8 cellular contexts compared by ENCODE assay signal in the genomic region with DNA sequence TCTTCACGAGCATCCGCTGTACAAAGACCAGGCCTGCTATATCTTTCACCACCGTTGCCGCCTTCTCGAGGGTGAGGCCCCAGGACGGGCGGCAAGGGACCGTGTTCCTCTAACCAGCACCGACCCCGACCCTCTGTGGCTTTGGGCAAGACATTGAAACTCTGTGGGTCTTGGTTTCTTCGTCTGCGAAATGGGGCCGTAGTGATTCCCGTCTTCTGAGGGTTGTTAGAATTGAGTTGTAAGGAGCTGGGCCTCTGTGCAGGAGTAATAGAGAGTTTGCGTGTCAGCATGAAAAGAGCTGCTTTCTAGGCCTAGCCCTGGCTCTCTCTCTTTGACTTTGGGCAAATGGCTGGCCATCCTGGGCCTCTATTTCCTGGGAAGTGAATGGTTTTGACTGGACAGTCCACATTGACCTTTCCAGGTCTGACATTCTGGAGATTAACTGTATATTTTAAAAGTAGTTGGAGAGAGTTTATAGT. TPM values are rescaled to one million over a fixed set of nuclear protein-coding genes. Genes with fewer than 3 reads are reported as not detected.
DNase-seq lines count a peak whose midpoint lies in the region; ATAC-seq, FAIRE-seq and TF ChIP-seq lines count a peak whose summit lies in the region.

No MANE protein-coding gene starts in this region.

- in situ Hi-C loops in ACHN (cut with HindIII; ENCODE audit: low pct_ligation_motif_present, low pct_unique_long_range_greater_than_20kb, low sequenced_read_pairs), result no loop called here

- peak overlapping the region; percentile 100 for H3K4me2 ChIP-seq in PC-9

- peak overlapping the region; percentile 94 for H2AFZ ChIP-seq in PC-9

- H3K4me3 ChIP-seq in PC-9 (peak overlapping the region; percentile 98), esophagus muscularis mucosa (peak overlapping the region; percentile 78 to 86 (median 84)), pancreas (peak overlapping the region; percentile 62 to 85 (median 71))

- H3K27ac ChIP-seq in PC-9, result no peak overlapping the region
- peak overlapping the region; percentile 81 to 85 (median 81) for H3K27ac ChIP-seq in esophagus muscularis mucosa (replicated peaks in 1 of 4)
- H3K27ac ChIP-seq in pancreas, result peak overlapping the region in 2 of 4 donors; percentile 55 to 71

- no peak for TF ChIP-seq POLR2A in esophagus muscularis mucosa (IDR thresholded peaks at IDR 0.05; ENCODE audit: low read depth)

- FAIRE-seq in pancreas (lab: Jason Lieb, UNC), result no peak

- H3K9me3 ChIP-seq in PC-9 (ENCODE audit: insufficient read depth, low read depth) (no peaks in the 10 kb centered on the region), esophagus muscularis mucosa (no peaks in the 10 kb centered on the region), pancreas (no peaks in the 10 kb centered on the region)

- ATAC-seq in GM21526 (IDR thresholded peaks at IDR 0.05; ENCODE audit: low FRiP score, unreplicated experiment), result peak; percentile 13
- ATAC-seq in pancreas, result peak in 1 of 4 donors; percentile 6
- no peak for ATAC-seq in HG03457 (IDR thresholded peaks at IDR 0.05; ENCODE audit: unreplicated experiment)
- ATAC-seq in GM21381 (IDR thresholded peaks at IDR 0.05; ENCODE audit: unreplicated experiment), result no peak

- no peak for TF ChIP-seq EP300 in esophagus muscularis mucosa (IDR thresholded peaks at IDR 0.05)

- TSS peak; percentile 62 for BruUV-seq in PC-9 (replicated peaks; lab: Mats Ljungman, UMichigan)

- H3K4me1 ChIP-seq in PC-9 (replicated peaks; ENCODE audit: insufficient read depth), result peaks cover 18% of the 10 kb centered on the region
- peaks cover 14 to 33% (median 29%) of the 10 kb centered on the region in 4 donors for H3K4me1 ChIP-seq in esophagus muscularis mucosa
- peaks cover 7 to 9% (median 8%) of the 10 kb centered on the region in 3 donors for H3K4me1 ChIP-seq in pancreas

- H3K9me2 ChIP-seq in PC-9 (ENCODE audit: insufficient read depth), result no peaks in the 10 kb centered on the region

- DNase-seq in AG08396 (ENCODE audit: low spot score) (peak; percentile 34), PC-9 (no peak), esophagus muscularis mucosa (ENCODE audit: extremely low spot score) (no peak), pancreas (no peak), ACHN (no peak)

- 5% methylated on average over 11 of the region's 15 CpGs for WGBS in esophagus muscularis mucosa
- WGBS in pancreas, 2 donors, result 1 to 2% methylated on average over 15 of the region's 15 CpGs

- intact Hi-C loops in PC-9 (cut with micrococcal nuclease; ENCODE audit: unreplicated experiment) (loop anchor here (5.0 kb wide), 1 partner anchor 287 kb away; no protein-coding TSS in a partner anchor), esophagus muscularis mucosa (cut with DNase I) (loop anchor here (5.0 kb wide), 2 partner anchors 207 to 287 kb away; partner anchors contain the start of gene SSBP3), pancreas (cut with DNase I) (no loop called here)

- CTCF ChIA-PET in PC-9 (lab: Charles Lee), result no interaction called here

- no peaks in the 10 kb centered on the region for H3K27me3 ChIP-seq in PC-9 (ENCODE audit: insufficient read depth, low read depth)
- H3K27me3 ChIP-seq in esophagus muscularis mucosa, result no peaks in the 10 kb centered on the region
- H3K27me3 ChIP-seq in pancreas, result no peaks in the 10 kb centered on the region

- no peaks in the 10 kb centered on the region for H4K20me1 ChIP-seq in PC-9 (ENCODE audit: insufficient read depth)

- H3F3A ChIP-seq in PC-9 (ENCODE audit: insufficient read depth, low read depth), result peaks cover 9% of the 10 kb centered on the region; the same call in 1 of the 2 replicates

- POLR2A ChIA-PET in PC-9 (lab: Charles Lee; ENCODE audit: unreplicated experiment), result interaction anchor here (0.6 kb wide), 1 partner anchor 12 kb away, joined by 5 read pairs; no protein-coding TSS in a partner anchor

- no peak for TF ChIP-seq CTCF in PC-9 (conservative IDR thresholded peaks at IDR 0.05)
- TF ChIP-seq CTCF in esophagus muscularis mucosa (IDR thresholded peaks at IDR 0.05), result no peak
- no peak for TF ChIP-seq CTCF in pancreas (IDR thresholded peaks at IDR 0.05)

- H3K79me2 ChIP-seq in PC-9 (ENCODE audit: low read depth), result peaks cover 32% of the 10 kb centered on the region

- H3K36me3 ChIP-seq in PC-9 (ENCODE audit: low read depth), result no peaks in the 10 kb centered on the region
- peaks cover 6 to 39% (median 25%) of the 10 kb centered on the region in 4 donors for H3K36me3 ChIP-seq in esophagus muscularis mucosa
- H3K36me3 ChIP-seq in pancreas, result peaks cover 0 to 8% (median 0%) of the 10 kb centered on the region in 3 donors

RNA-seq across cellular contexts. Expression of gene MRPL37, which starts 0.6 kb away (rescaled TPM):
- total RNA-seq in PC-9 (2021) (180 and 198 TPM in 2 replicates), esophagus muscularis mucosa (10 to 100 TPM; 54.2 to 62.1 (median 58.4) TPM), pancreas (10 to 100 TPM; 31.4 to 49.2 (median 41.3) TPM)
- 10 to 100 TPM; 17.5 to 28.9 TPM for polyA plus RNA-seq in pancreas

RNA-seq across cellular contexts. Expression of gene CYB5RL, which starts 0.7 kb away (rescaled TPM):
- total RNA-seq in PC-9 (2021) (6.5 and 6.7 TPM in 2 replicates), esophagus muscularis mucosa (1 to 10 TPM; 3.6 to 6.1 (median 3.9) TPM), pancreas (1 to 10 TPM; 3.9 to 9.1 (median 4.9) TPM)
- 1 to 10 TPM; 3.2 to 3.7 TPM for polyA plus RNA-seq in pancreas

RNA-seq across cellular contexts. Expression of gene CDCP2, which starts 47.8 kb away (rescaled TPM):
- total RNA-seq in PC-9 (2021) (not detected in 2 replicates), esophagus muscularis mucosa (under 1 TPM in 3 of 4 donors, not detected in 1; 0.26 to 0.40 (median 0.33) TPM), pancreas (under 1 TPM in 1 of 6 donors, not detected in 5; 0.08 TPM)
- polyA plus RNA-seq in pancreas, result not detected

Comparison
In these comparisons a context has a peak if more than half of its experiments do, and no peak if none do; other contexts are left out.
1. intact Hi-C loops: an anchor here in PC-9 (5.0 kb wide) and esophagus muscularis mucosa (5.0 kb wide); none called in pancreas.